In the genomic region with DNA sequence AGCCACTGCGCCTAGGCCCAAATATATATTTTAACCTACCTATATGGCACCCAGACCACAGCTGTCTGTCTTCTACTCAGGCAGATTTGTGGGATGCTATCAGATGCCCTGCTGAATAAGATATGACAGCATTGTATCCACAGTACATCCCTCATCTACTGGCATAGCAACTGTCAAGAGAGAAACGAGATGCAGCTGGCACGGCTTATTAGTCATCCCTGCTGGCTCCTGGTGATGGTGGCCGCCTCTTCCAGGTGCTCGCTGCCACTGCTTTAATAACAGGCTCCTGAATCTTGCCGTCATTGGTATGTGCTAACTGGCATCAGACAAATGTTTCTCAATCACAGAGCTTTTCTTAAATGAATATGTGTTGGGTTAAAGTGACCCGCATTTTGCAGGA, we compare ENCODE assay signal across 1 cellular context.
TF ChIP-seq lines count a peak whose summit lies in the region.

No MANE protein-coding gene starts in this region.

TF ChIP-seq in GM12878, 131 proteins besides CTCF, POLR2A, EP300 and RAD21:
- no peak for TF ChIP-seq WRNIP1 (IDR thresholded peaks at IDR 0.05; ENCODE audit: borderline replicate concordance, low read depth, low read length)
- no peak for TF ChIP-seq PAX8 (IDR thresholded peaks at IDR 0.05)
- TF ChIP-seq, protein P1, sequence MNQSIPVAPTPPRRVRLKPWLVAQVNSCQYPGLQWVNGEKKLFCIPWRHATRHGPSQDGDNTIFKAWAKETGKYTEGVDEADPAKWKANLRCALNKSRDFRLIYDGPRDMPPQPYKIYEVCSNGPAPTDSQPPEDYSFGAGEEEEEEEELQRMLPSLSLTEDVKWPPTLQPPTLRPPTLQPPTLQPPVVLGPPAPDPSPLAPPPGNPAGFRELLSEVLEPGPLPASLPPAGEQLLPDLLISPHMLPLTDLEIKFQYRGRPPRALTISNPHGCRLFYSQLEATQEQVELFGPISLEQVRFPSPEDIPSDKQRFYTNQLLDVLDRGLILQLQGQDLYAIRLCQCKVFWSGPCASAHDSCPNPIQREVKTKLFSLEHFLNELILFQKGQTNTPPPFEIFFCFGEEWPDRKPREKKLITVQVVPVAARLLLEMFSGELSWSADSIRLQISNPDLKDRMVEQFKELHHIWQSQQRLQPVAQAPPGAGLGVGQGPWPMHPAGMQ (IDR thresholded peaks at IDR 0.05; ENCODE audit: borderline replicate concordance): no peak
- TF ChIP-seq, protein P2, sequence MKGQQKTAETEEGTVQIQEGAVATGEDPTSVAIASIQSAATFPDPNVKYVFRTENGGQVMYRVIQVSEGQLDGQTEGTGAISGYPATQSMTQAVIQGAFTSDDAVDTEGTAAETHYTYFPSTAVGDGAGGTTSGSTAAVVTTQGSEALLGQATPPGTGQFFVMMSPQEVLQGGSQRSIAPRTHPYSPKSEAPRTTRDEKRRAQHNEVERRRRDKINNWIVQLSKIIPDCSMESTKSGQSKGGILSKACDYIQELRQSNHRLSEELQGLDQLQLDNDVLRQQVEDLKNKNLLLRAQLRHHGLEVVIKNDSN (IDR thresholded peaks at IDR 0.05; ENCODE audit: borderline replicate concordance, extremely low read length, insufficient read depth, low read depth, low read length): no peak
- TF ChIP-seq SREBF2 (IDR thresholded peaks at IDR 0.05; ENCODE audit: low read length): no peak
- TF ChIP-seq, protein P3, sequence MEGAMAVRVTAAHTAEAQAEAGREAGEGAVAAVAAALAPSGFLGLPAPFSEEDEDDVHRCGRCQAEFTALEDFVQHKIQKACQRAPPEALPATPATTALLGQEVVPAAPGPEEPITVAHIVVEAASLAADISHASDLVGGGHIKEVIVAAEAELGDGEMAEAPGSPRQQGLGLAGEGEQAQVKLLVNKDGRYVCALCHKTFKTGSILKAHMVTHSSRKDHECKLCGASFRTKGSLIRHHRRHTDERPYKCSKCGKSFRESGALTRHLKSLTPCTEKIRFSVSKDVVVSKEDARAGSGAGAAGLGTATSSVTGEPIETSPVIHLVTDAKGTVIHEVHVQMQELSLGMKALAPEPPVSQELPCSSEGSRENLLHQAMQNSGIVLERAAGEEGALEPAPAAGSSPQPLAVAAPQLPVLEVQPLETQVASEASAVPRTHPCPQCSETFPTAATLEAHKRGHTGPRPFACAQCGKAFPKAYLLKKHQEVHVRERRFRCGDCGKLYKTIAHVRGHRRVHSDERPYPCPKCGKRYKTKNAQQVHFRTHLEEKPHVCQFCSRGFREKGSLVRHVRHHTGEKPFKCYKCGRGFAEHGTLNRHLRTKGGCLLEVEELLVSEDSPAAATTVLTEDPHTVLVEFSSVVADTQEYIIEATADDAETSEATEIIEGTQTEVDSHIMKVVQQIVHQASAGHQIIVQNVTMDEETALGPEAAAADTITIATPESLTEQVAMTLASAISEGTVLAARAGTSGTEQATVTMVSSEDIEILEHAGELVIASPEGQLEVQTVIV (IDR thresholded peaks at IDR 0.05; ENCODE audit: borderline replicate concordance, partially characterized antibody): no peak
- no peak for TF ChIP-seq NFYA (IDR thresholded peaks at IDR 0.05; ENCODE audit: borderline replicate concordance, low read depth, low read length)
- no peak for TF ChIP-seq YBX1 (IDR thresholded peaks at IDR 0.05)
- no peak for TF ChIP-seq MEF2B (IDR thresholded peaks at IDR 0.05; ENCODE audit: partially characterized antibody, poor library complexity, severe bottlenecking)
- no peak for TF ChIP-seq TCF12 (IDR thresholded peaks at IDR 0.05; ENCODE audit: low read depth, low read length)
- TF ChIP-seq SUZ12 (IDR thresholded peaks at IDR 0.05; ENCODE audit: unreplicated experiment): no peak
- TF ChIP-seq, protein P4, sequence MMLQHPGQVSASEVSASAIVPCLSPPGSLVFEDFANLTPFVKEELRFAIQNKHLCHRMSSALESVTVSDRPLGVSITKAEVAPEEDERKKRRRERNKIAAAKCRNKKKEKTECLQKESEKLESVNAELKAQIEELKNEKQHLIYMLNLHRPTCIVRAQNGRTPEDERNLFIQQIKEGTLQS (IDR thresholded peaks at IDR 0.05; ENCODE audit: borderline replicate concordance, extremely low read depth, low read depth, low read length): no peak
- TF ChIP-seq SMC3 (IDR thresholded peaks at IDR 0.05; ENCODE audit: borderline replicate concordance, low read length): no peak
- no peak for TF ChIP-seq SMAD1 (IDR thresholded peaks at IDR 0.05; ENCODE audit: low read depth, partially characterized antibody)
- TF ChIP-seq ZNF24 (IDR thresholded peaks at IDR 0.05): no peak
- no peak for TF ChIP-seq PAX5 (IDR thresholded peaks at IDR 0.05; ENCODE audit: borderline replicate concordance, low read depth, low read length)
- no peak for TF ChIP-seq ZZZ3 (IDR thresholded peaks at IDR 0.05; ENCODE audit: control insufficient read depth, insufficient read length, low read depth)
- TF ChIP-seq, protein P5, sequence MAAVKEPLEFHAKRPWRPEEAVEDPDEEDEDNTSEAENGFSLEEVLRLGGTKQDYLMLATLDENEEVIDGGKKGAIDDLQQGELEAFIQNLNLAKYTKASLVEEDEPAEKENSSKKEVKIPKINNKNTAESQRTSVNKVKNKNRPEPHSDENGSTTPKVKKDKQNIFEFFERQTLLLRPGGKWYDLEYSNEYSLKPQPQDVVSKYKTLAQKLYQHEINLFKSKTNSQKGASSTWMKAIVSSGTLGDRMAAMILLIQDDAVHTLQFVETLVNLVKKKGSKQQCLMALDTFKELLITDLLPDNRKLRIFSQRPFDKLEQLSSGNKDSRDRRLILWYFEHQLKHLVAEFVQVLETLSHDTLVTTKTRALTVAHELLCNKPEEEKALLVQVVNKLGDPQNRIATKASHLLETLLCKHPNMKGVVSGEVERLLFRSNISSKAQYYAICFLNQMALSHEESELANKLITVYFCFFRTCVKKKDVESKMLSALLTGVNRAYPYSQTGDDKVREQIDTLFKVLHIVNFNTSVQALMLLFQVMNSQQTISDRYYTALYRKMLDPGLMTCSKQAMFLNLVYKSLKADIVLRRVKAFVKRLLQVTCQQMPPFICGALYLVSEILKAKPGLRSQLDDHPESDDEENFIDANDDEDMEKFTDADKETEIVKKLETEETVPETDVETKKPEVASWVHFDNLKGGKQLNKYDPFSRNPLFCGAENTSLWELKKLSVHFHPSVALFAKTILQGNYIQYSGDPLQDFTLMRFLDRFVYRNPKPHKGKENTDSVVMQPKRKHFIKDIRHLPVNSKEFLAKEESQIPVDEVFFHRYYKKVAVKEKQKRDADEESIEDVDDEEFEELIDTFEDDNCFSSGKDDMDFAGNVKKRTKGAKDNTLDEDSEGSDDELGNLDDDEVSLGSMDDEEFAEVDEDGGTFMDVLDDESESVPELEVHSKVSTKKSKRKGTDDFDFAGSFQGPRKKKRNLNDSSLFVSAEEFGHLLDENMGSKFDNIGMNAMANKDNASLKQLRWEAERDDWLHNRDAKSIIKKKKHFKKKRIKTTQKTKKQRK (IDR thresholded peaks at IDR 0.05; ENCODE audit: low read depth, low read length): no peak
- no peak for TF ChIP-seq TCF7 (IDR thresholded peaks at IDR 0.05; ENCODE audit: borderline replicate concordance)
TF ChIP-seq in GM12878: peak in this region for 0.
